Comparison of ENCODE assay signal across 8 cellular contexts in the genomic region with DNA sequence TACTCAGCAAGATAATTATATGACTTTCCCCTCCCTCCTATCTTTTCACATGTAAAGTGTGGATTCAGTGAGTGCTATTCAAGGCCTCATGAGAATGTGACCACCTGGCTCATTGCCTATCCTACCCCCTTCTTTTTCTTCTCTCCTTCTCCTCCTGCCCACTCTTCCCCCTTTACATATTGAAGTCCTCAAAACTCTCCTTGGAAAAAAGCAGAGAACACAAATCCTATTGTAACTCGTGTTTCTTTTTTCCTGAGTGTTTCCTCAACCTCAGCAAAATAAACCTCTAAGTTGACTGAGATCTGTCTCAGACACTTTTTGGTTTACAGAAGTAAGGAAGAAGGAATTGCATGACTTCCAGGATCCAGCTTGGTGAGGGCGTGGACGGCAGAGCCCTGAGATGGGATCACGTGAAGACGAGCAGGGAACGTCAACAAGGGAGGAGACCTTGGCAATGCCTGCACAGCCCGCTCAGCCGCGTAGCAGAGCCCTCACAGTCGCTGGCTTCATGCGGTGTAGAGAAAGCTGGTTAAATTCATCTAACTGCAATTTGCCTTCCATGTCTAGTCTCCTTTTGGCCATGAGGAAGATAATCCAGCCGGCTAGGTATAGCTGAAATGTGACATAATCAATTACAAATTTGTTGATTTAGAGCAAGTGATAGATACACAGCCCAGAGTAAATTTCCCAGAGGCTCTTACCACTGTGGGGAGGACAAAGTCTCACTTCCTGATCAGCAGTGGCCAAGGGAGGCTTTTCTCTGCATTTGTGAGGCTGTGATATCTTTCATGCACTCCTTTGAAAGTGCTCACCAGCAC.
DNase-seq lines count a peak whose midpoint lies in the region; ATAC-seq and TF ChIP-seq lines count a peak whose summit lies in the region.

No MANE protein-coding gene starts in this region.

- peak; percentile 95 for DNase-seq in AG20443 (ENCODE audit: low spot score)
- peak; percentile 72 for DNase-seq in NCI-H2227 (lab: John Stamatoyannopoulos, UW; ENCODE audit: unreplicated experiment)
- peak; percentile 75 for DNase-seq in fibroblast of mammary gland (ENCODE audit: low read depth)
- peak; percentile 10 for DNase-seq in myocyte (ENCODE audit: low read depth)
- DNase-seq in NCI-H1105 treated with DMSO at 0.1 percent for 48 hours (lab: John Stamatoyannopoulos, UW) = no peak
- DNase-seq in NCI-H146 (lab: John Stamatoyannopoulos, UW) = no peak
- DNase-seq in activated CD4-positive, CD25-positive, alpha-beta regulatory T cell (lab: John Stamatoyannopoulos, UW) = no peak

- TF ChIP-seq CTCF in fibroblast of mammary gland (conservative IDR thresholded peaks at IDR 0.05; ENCODE audit: control insufficient read depth, insufficient read depth, low read depth, low read length) = no peak

- peak overlapping the region; percentile 34 for H3K4me3 ChIP-seq in fibroblast of mammary gland (ENCODE audit: control insufficient read depth, low read depth, low read length)

- ATAC-seq in HG03457 (IDR thresholded peaks at IDR 0.05; ENCODE audit: unreplicated experiment) = no peak

Comparison
In these comparisons a context has a peak if more than half of its experiments do, and no peak if none do; other contexts are left out.
1. DNase-seq: peak in AG20443 (single experiment), NCI-H2227 (single experiment), fibroblast of mammary gland (single experiment) and myocyte (single experiment); none in NCI-H1105 treated with DMSO at 0.1 percent for 48 hours (single experiment), NCI-H146 (single experiment) and activated CD4-positive, CD25-positive, alpha-beta regulatory T cell (0 of 4).